1 cellular context compared by ENCODE assay signal in the genomic region with DNA sequence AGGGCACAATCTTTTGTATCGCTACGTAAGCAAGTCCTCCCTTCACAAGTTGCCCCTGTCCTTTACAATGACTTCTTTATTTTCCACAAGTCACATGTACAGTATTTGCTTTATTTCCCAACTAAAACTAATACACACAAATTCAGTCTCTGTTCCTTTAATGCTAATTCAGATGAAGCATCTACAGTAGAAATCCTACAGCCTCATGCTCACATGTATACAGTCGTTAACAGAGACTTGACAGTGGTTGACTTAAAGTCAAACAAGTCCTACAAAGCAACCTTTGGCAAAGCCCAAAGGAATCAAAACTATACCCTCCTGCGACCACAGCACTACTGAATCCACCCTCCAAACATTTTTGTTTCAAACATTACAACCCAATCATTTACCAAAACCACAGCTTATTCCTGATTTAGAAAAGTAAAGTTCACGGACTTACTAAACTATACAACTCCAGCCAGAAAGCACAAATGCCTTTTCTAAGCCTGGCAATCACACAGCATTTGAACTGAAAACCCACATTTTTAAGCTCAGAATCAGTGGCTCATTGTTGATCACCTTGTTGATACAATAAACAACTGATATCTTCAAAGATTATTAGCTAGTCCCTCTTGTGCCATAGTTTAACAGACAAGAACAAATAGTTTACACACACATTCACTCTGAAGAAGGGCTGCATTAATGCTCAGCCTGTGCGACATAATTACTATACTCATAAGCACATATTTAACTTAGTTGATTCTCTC.
TF ChIP-seq lines count a peak whose summit lies in the region.

No MANE protein-coding gene starts in this region.

TF ChIP-seq in WTC11, 78 proteins besides CTCF, POLR2A, EP300 and RAD21 (continued from another document):
- no peak for TF ChIP-seq AR (CRISPR knock-in tag; IDR thresholded peaks at IDR 0.05)
- no peak for TF ChIP-seq SOX15 (CRISPR knock-in tag; IDR thresholded peaks at IDR 0.05)
- no peak for TF ChIP-seq RELA (CRISPR knock-in tag; IDR thresholded peaks at IDR 0.05; ENCODE audit: borderline replicate concordance)
- TF ChIP-seq, protein P1, sequence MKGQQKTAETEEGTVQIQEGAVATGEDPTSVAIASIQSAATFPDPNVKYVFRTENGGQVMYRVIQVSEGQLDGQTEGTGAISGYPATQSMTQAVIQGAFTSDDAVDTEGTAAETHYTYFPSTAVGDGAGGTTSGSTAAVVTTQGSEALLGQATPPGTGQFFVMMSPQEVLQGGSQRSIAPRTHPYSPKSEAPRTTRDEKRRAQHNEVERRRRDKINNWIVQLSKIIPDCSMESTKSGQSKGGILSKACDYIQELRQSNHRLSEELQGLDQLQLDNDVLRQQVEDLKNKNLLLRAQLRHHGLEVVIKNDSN (CRISPR knock-in tag; IDR thresholded peaks at IDR 0.05): no peak
- TF ChIP-seq FOXK1 (CRISPR knock-in tag; IDR thresholded peaks at IDR 0.05): no peak
- TF ChIP-seq EMX1 (CRISPR knock-in tag; IDR thresholded peaks at IDR 0.05): no peak
- TF ChIP-seq, protein P2, sequence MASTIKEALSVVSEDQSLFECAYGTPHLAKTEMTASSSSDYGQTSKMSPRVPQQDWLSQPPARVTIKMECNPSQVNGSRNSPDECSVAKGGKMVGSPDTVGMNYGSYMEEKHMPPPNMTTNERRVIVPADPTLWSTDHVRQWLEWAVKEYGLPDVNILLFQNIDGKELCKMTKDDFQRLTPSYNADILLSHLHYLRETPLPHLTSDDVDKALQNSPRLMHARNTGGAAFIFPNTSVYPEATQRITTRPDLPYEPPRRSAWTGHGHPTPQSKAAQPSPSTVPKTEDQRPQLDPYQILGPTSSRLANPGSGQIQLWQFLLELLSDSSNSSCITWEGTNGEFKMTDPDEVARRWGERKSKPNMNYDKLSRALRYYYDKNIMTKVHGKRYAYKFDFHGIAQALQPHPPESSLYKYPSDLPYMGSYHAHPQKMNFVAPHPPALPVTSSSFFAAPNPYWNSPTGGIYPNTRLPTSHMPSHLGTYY (CRISPR knock-in tag; IDR thresholded peaks at IDR 0.05): no peak
- TF ChIP-seq MXD4 (CRISPR knock-in tag; IDR thresholded peaks at IDR 0.05; ENCODE audit: borderline replicate concordance): no peak
- TF ChIP-seq JAZF1 (CRISPR knock-in tag; IDR thresholded peaks at IDR 0.05): no peak
- TF ChIP-seq, protein P3, sequence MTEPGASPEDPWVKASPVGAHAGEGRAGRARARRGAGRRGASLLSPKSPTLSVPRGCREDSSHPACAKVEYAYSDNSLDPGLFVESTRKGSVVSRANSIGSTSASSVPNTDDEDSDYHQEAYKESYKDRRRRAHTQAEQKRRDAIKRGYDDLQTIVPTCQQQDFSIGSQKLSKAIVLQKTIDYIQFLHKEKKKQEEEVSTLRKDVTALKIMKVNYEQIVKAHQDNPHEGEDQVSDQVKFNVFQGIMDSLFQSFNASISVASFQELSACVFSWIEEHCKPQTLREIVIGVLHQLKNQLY (CRISPR knock-in tag; IDR thresholded peaks at IDR 0.05): no peak
